2 cellular contexts compared by ENCODE assay signal in the genomic region with DNA sequence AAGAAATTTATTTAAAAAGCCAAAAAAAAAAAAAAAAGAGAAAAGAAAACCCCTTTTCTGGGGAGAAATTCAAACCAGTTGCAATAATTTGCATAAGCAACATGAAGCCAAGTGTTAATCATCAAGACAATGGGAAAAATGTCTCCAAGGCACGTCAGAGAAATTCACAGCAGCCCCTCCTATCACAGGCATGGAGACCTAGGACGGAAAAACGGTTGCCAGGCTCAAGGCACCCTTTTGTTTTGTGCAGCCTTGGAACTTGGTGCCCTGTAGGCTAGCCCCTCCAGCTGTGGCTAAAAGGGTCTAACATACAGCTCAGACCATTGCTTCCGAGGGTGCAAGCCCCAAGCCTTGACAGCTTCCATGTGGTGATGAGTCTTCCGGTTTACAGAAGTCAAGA.
TF ChIP-seq lines count a peak whose summit lies in the region.

No MANE protein-coding gene starts in this region.

TF ChIP-seq in H1, 55 proteins besides CTCF, POLR2A, EP300 and RAD21:
- TF ChIP-seq SIN3A (conservative IDR thresholded peaks at IDR 0.05 in 1 of 2, IDR thresholded peaks at IDR 0.05 in 1 of 2; ENCODE audit: low read depth in 1 of 2, low read length in 2 of 2) (no peak), CREB1 (IDR thresholded peaks at IDR 0.05) (no peak), PHF8 (conservative IDR thresholded peaks at IDR 0.05; ENCODE audit: low read depth, low read length) (no peak), RXRA (IDR thresholded peaks at IDR 0.05; ENCODE audit: insufficient read depth, low read depth, low read length) (no peak), EGR1 (IDR thresholded peaks at IDR 0.05; ENCODE audit: borderline replicate concordance, low read depth, low read length) (no peak), KDM5A (IDR thresholded peaks at IDR 0.05; ENCODE audit: low read length) (no peak), JUND (IDR thresholded peaks at IDR 0.05; ENCODE audit: low read length) (no peak), CBX8 (IDR thresholded peaks at IDR 0.05; ENCODE audit: borderline replicate concordance, low read depth, low read length) (no peak), ASH2L (IDR thresholded peaks at IDR 0.05; ENCODE audit: low read length) (no peak), GABPA (IDR thresholded peaks at IDR 0.05; ENCODE audit: borderline replicate concordance, insufficient read depth, low read length) (no peak), CTBP2 (IDR thresholded peaks at IDR 0.05; ENCODE audit: borderline replicate concordance, insufficient read depth, insufficient read length, low read length) (no peak), TAF7 (optimal IDR thresholded peaks at IDR 0.05; ENCODE audit: borderline replicate concordance, low read depth, low read length) (no peak), NANOG (IDR thresholded peaks at IDR 0.05; ENCODE audit: insufficient read depth, low read depth, low read length, poor library complexity, severe bottlenecking) (no peak)
- TF ChIP-seq, protein P1, sequence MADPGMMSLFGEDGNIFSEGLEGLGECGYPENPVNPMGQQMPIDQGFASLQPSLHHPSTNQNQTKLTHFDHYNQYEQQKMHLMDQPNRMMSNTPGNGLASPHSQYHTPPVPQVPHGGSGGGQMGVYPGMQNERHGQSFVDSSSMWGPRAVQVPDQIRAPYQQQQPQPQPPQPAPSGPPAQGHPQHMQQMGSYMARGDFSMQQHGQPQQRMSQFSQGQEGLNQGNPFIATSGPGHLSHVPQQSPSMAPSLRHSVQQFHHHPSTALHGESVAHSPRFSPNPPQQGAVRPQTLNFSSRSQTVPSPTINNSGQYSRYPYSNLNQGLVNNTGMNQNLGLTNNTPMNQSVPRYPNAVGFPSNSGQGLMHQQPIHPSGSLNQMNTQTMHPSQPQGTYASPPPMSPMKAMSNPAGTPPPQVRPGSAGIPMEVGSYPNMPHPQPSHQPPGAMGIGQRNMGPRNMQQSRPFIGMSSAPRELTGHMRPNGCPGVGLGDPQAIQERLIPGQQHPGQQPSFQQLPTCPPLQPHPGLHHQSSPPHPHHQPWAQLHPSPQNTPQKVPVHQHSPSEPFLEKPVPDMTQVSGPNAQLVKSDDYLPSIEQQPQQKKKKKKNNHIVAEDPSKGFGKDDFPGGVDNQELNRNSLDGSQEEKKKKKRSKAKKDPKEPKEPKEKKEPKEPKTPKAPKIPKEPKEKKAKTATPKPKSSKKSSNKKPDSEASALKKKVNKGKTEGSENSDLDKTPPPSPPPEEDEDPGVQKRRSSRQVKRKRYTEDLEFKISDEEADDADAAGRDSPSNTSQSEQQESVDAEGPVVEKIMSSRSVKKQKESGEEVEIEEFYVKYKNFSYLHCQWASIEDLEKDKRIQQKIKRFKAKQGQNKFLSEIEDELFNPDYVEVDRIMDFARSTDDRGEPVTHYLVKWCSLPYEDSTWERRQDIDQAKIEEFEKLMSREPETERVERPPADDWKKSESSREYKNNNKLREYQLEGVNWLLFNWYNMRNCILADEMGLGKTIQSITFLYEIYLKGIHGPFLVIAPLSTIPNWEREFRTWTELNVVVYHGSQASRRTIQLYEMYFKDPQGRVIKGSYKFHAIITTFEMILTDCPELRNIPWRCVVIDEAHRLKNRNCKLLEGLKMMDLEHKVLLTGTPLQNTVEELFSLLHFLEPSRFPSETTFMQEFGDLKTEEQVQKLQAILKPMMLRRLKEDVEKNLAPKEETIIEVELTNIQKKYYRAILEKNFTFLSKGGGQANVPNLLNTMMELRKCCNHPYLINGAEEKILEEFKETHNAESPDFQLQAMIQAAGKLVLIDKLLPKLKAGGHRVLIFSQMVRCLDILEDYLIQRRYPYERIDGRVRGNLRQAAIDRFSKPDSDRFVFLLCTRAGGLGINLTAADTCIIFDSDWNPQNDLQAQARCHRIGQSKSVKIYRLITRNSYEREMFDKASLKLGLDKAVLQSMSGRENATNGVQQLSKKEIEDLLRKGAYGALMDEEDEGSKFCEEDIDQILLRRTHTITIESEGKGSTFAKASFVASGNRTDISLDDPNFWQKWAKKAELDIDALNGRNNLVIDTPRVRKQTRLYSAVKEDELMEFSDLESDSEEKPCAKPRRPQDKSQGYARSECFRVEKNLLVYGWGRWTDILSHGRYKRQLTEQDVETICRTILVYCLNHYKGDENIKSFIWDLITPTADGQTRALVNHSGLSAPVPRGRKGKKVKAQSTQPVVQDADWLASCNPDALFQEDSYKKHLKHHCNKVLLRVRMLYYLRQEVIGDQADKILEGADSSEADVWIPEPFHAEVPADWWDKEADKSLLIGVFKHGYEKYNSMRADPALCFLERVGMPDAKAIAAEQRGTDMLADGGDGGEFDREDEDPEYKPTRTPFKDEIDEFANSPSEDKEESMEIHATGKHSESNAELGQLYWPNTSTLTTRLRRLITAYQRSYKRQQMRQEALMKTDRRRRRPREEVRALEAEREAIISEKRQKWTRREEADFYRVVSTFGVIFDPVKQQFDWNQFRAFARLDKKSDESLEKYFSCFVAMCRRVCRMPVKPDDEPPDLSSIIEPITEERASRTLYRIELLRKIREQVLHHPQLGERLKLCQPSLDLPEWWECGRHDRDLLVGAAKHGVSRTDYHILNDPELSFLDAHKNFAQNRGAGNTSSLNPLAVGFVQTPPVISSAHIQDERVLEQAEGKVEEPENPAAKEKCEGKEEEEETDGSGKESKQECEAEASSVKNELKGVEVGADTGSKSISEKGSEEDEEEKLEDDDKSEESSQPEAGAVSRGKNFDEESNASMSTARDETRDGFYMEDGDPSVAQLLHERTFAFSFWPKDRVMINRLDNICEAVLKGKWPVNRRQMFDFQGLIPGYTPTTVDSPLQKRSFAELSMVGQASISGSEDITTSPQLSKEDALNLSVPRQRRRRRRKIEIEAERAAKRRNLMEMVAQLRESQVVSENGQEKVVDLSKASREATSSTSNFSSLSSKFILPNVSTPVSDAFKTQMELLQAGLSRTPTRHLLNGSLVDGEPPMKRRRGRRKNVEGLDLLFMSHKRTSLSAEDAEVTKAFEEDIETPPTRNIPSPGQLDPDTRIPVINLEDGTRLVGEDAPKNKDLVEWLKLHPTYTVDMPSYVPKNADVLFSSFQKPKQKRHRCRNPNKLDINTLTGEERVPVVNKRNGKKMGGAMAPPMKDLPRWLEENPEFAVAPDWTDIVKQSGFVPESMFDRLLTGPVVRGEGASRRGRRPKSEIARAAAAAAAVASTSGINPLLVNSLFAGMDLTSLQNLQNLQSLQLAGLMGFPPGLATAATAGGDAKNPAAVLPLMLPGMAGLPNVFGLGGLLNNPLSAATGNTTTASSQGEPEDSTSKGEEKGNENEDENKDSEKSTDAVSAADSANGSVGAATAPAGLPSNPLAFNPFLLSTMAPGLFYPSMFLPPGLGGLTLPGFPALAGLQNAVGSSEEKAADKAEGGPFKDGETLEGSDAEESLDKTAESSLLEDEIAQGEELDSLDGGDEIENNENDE (IDR thresholded peaks at IDR 0.05; ENCODE audit: insufficient replicate concordance, low read length), result no peak
- TF ChIP-seq, protein P2, sequence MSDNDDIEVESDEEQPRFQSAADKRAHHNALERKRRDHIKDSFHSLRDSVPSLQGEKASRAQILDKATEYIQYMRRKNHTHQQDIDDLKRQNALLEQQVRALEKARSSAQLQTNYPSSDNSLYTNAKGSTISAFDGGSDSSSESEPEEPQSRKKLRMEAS (IDR thresholded peaks at IDR 0.05), result no peak

TF ChIP-seq in SK-N-SH treated with all-trans-retinoic acid at 6 μM for 48 hours, 23 proteins besides CTCF, POLR2A, EP300 and RAD21:
- no peak for TF ChIP-seq OSR1 (CRISPR knock-in tag; IDR thresholded peaks at IDR 0.05)
- no peak for TF ChIP-seq ZFP3 (CRISPR knock-in tag; IDR thresholded peaks at IDR 0.05)
- TF ChIP-seq BACH2 (CRISPR knock-in tag; IDR thresholded peaks at IDR 0.05; ENCODE audit: borderline replicate concordance), result no peak
- no peak for TF ChIP-seq GLIS3 (CRISPR knock-in tag; IDR thresholded peaks at IDR 0.05)
- TF ChIP-seq ZFP30 (CRISPR knock-in tag; IDR thresholded peaks at IDR 0.05), result no peak
- TF ChIP-seq, protein P3, sequence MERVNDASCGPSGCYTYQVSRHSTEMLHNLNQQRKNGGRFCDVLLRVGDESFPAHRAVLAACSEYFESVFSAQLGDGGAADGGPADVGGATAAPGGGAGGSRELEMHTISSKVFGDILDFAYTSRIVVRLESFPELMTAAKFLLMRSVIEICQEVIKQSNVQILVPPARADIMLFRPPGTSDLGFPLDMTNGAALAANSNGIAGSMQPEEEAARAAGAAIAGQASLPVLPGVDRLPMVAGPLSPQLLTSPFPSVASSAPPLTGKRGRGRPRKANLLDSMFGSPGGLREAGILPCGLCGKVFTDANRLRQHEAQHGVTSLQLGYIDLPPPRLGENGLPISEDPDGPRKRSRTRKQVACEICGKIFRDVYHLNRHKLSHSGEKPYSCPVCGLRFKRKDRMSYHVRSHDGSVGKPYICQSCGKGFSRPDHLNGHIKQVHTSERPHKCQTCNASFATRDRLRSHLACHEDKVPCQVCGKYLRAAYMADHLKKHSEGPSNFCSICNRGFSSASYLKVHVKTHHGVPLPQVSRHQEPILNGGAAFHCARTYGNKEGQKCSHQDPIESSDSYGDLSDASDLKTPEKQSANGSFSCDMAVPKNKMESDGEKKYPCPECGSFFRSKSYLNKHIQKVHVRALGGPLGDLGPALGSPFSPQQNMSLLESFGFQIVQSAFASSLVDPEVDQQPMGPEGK (CRISPR knock-in tag; IDR thresholded peaks at IDR 0.05; ENCODE audit: borderline replicate concordance), result no peak
- TF ChIP-seq CSDC2 (CRISPR knock-in tag; IDR thresholded peaks at IDR 0.05), result no peak
- no peak for TF ChIP-seq ZC3H10 (CRISPR knock-in tag; IDR thresholded peaks at IDR 0.05)
- TF ChIP-seq TOX (CRISPR knock-in tag; IDR thresholded peaks at IDR 0.05; ENCODE audit: borderline replicate concordance), result no peak
